Comparison of ENCODE assay signal across 9 cellular contexts in genomic region chr16:18789515-18789849, GRCh38. TPM values are rescaled to one million over a fixed set of nuclear protein-coding genes. Genes with fewer than 3 reads are reported as not detected.
DNase-seq lines count a peak whose midpoint lies in the region; FAIRE-seq and TF ChIP-seq lines count a peak whose summit lies in the region.
"Had no signal": no experiment of that assay in that cellular context is flagged by ENCODE, and none has a peak within 500 bp of the region (broad histone marks: within the 10 kb centered on the region; RNA-seq: fewer than 3 reads in every experiment).

No MANE protein-coding gene starts in this region.

- no peak for TF ChIP-seq CTCF in cardiac muscle cell (IDR thresholded peaks at IDR 0.05; ENCODE audit: low read depth, low read length)
- no peak for TF ChIP-seq CTCF in bronchial epithelial cell (IDR thresholded peaks at IDR 0.05; ENCODE audit: insufficient read depth, low read length, severe bottlenecking)
- no peak for TF ChIP-seq CTCF in vagina (IDR thresholded peaks at IDR 0.05)
- TF ChIP-seq CTCF in D721Med (IDR thresholded peaks at IDR 0.05; ENCODE audit: insufficient read depth, missing control alignments): no peak

- H3K27me3 ChIP-seq in cardiac muscle cell (no peaks in the 10 kb centered on the region), bronchial epithelial cell (ENCODE audit: control insufficient read depth, insufficient read depth, low read length) (no peaks in the 10 kb centered on the region), mononuclear cell (ENCODE audit: insufficient read depth, low read length) (no peaks in the 10 kb centered on the region), vagina (no peaks in the 10 kb centered on the region)

- TF ChIP-seq POLR2A in vagina (IDR thresholded peaks at IDR 0.05): no peak

- intact Hi-C loops in cardiac septum (cut with DNase I) (no loop called here), vagina (cut with DNase I) (no loop called here)

- no peak for FAIRE-seq in bronchial epithelial cell (lab: Jason Lieb, UNC)
- no peak for FAIRE-seq in D721Med (lab: Jason Lieb, UNC)
- FAIRE-seq: frontal cortex had no signal

- peaks cover 49% of the 10 kb centered on the region for H3K36me3 ChIP-seq in cardiac muscle cell
- peaks cover 22% of the 10 kb centered on the region for H3K36me3 ChIP-seq in bronchial epithelial cell (ENCODE audit: control insufficient read depth, insufficient read depth, low read length)
- H3K36me3 ChIP-seq in vagina: peaks cover 0 to 62% of the 10 kb centered on the region in 2 donors

- H3K27ac ChIP-seq in cardiac muscle cell (peak overlapping the region; percentile 89), vagina (peak overlapping the region; percentile 81)

- DNase-seq in cardiac muscle cell (ENCODE audit: low read depth in 1 of 2, low spot score in 1 of 2): no peak
- no peak for DNase-seq in cardiac septum (ENCODE audit: low spot score)
- DNase-seq in bronchial epithelial cell (ENCODE audit: low read depth): no peak
- no peak for DNase-seq in vagina (ENCODE audit: extremely low spot score in 2 of 2)
- no peak for DNase-seq in NCI-H524 (lab: John Stamatoyannopoulos, UW)
- no peak for DNase-seq in GOT3 (lab: John Stamatoyannopoulos, UW)
- DNase-seq in D721Med (ENCODE audit: insufficient read length, low spot score): no peak

- H3K4me3 ChIP-seq in cardiac muscle cell (peak overlapping the region; percentile 70), bronchial epithelial cell (ENCODE audit: low read depth, low read length) (peak overlapping the region; percentile 84), mononuclear cell (ENCODE audit: low read length) (peak overlapping the region; percentile 89), vagina (peak overlapping the region; percentile 63 to 75)

- peaks cover 23% of the 10 kb centered on the region for H3K4me1 ChIP-seq in cardiac muscle cell (ENCODE audit: low read depth)
- H3K4me1 ChIP-seq in mononuclear cell (ENCODE audit: insufficient read depth, low read length): peaks cover 51% of the 10 kb centered on the region
- H3K4me1 ChIP-seq in vagina: peaks cover 54% of the 10 kb centered on the region

- H3K9me3 ChIP-seq in cardiac muscle cell (ENCODE audit: low read depth): no peaks in the 10 kb centered on the region
- no peaks in the 10 kb centered on the region for H3K9me3 ChIP-seq in mononuclear cell (ENCODE audit: low read depth, low read length)
- no peaks in the 10 kb centered on the region for H3K9me3 ChIP-seq in vagina

RNA-seq across cellular contexts. Expression of gene RPS15A, which starts 0.7 kb away (rescaled TPM):
- total RNA-seq in cardiac muscle cell (1,850 and 2,098 TPM in 2 replicates), cardiac septum (510 TPM), bronchial epithelial cell (2,488 and 3,748 TPM in 2 replicates), mononuclear cell (3,138 TPM), vagina (1,238 TPM)
- polyA plus RNA-seq in cardiac muscle cell: 547 and 611 TPM in 2 replicates

RNA-seq across cellular contexts. Expression of gene ARL6IP1, which starts 11.9 kb away (rescaled TPM):
- total RNA-seq in cardiac muscle cell: 77.6 and 195 TPM in 2 replicates
- 77.4 and 232 TPM in 2 replicates for polyA plus RNA-seq in cardiac muscle cell
- total RNA-seq in cardiac septum: 19.3 TPM
- 189 and 375 TPM in 2 replicates for total RNA-seq in bronchial epithelial cell
- total RNA-seq in mononuclear cell: 255 TPM
- total RNA-seq in vagina: 103 TPM
